9 cellular contexts compared by ENCODE assay signal in the genomic region with DNA sequence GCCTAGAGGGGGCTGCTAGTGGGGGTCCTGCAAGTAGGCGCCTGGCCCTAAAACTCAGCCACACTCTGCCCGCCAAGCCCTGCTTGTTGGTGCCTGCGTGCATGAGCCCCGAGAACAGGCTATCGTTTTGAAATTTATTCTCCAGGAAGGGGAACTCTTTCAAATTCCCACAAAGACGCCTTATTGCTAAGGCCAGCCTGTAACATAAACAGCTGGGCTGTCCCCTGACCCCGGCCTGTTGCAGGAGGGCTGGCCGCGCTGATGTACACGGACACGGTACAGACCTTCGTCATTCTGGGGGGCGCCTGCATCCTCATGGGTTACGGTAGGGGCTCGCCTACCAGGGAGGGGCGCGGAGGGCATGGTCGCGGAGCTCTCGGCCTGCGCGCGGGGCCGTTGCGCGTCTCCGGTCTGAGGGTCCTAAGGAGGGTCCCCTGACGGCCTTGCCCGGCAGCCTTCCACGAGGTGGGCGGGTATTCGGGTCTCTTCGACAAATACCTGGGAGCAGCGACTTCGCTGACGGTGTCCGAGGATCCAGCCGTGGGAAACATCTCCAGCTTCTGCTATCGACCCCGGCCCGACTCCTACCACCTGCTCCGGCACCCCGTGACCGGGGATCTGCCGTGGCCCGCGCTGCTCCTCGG. TPM values are rescaled to one million over a fixed set of nuclear protein-coding genes. Genes with fewer than 3 reads are reported as not detected.
DNase-seq lines count a peak whose midpoint lies in the region; FAIRE-seq and TF ChIP-seq lines count a peak whose summit lies in the region.
"Had no signal": no experiment of that assay in that cellular context is flagged by ENCODE, and none has a peak within 500 bp of the region (broad histone marks: within the 10 kb centered on the region; RNA-seq: fewer than 3 reads in every experiment).

No MANE protein-coding gene starts in this region.

- no peaks in the 10 kb centered on the region for H3K27me3 Mint-ChIP-seq in activated naive CD4-positive, alpha-beta T cell treated with anti-CD3 and anti-CD28 coated beads, Interleukin-2, amount 50 U/mL, for 24 hours

- H3K4me3 ChIP-seq in bronchial epithelial cell (ENCODE audit: low read depth, low read length) (peak overlapping the region; percentile 54), mononuclear cell (ENCODE audit: low read length) (peak overlapping the region; percentile 45)

- peaks cover 4% of the 10 kb centered on the region for H3K36me3 ChIP-seq in bronchial epithelial cell (ENCODE audit: control insufficient read depth, insufficient read depth, low read length)

- peaks cover 2% of the 10 kb centered on the region for H3K27me3 ChIP-seq in bronchial epithelial cell (ENCODE audit: control insufficient read depth, insufficient read depth, low read length)
- no peaks in the 10 kb centered on the region for H3K27me3 ChIP-seq in mononuclear cell (ENCODE audit: insufficient read depth, low read length)

- H3K9me3 ChIP-seq in mononuclear cell (ENCODE audit: low read depth, low read length) = no peaks in the 10 kb centered on the region

- DNase-seq in activated naive CD4-positive, alpha-beta T cell (lab: John Stamatoyannopoulos, UW) = no peak
- DNase-seq in bronchial epithelial cell (ENCODE audit: low read depth) (no peak), EL (no peak), GM20000 (ENCODE audit: low spot score) (no peak), KBM-7 (no peak), SKM-1 (lab: John Stamatoyannopoulos, UW; ENCODE audit: unreplicated experiment) (no peak)

- in situ Hi-C loops in KBM-7 (cut with MboI; ENCODE audit: low pct_unique_long_range_greater_than_20kb, low sequenced_read_pairs) = no loop called here

- H3K4me1 Mint-ChIP-seq in activated naive CD4-positive, alpha-beta T cell treated with anti-CD3 and anti-CD28 coated beads, Interleukin-2, amount 50 U/mL, for 24 hours = peaks cover 13% of the 10 kb centered on the region

- no peak for TF ChIP-seq CTCF in bronchial epithelial cell (IDR thresholded peaks at IDR 0.05; ENCODE audit: insufficient read depth, low read length, severe bottlenecking)
- no peak for TF ChIP-seq CTCF in GM20000 (IDR thresholded peaks at IDR 0.05; ENCODE audit: extremely low read depth, missing control alignments)

- H3K36me3 Mint-ChIP-seq in activated naive CD4-positive, alpha-beta T cell treated with anti-CD3 and anti-CD28 coated beads, Interleukin-2, amount 50 U/mL, for 24 hours = no peaks in the 10 kb centered on the region

- no peak overlapping the region for H3K27ac Mint-ChIP-seq in activated naive CD4-positive, alpha-beta T cell treated with anti-CD3 and anti-CD28 coated beads, Interleukin-2, amount 50 U/mL, for 24 hours

- peaks cover 20% of the 10 kb centered on the region for H3K4me1 ChIP-seq in mononuclear cell (ENCODE audit: insufficient read depth, low read length)

- peak overlapping the region; percentile 90 for H3K4me3 Mint-ChIP-seq in activated naive CD4-positive, alpha-beta T cell treated with anti-CD3 and anti-CD28 coated beads, Interleukin-2, amount 50 U/mL, for 24 hours

- H3K9me3 Mint-ChIP-seq in activated naive CD4-positive, alpha-beta T cell treated with anti-CD3 and anti-CD28 coated beads, Interleukin-2, amount 50 U/mL, for 24 hours = no peaks in the 10 kb centered on the region

- no peak for FAIRE-seq in bronchial epithelial cell (lab: Jason Lieb, UNC)
- FAIRE-seq: G401.6 had no signal

RNA-seq across cellular contexts. Expression of gene SLC5A2, which starts 4.3 kb away (rescaled TPM):
- total RNA-seq in bronchial epithelial cell = under 0.01 TPM in 1 of 2 replicates, not detected in the other
- 0.42 TPM for total RNA-seq in mononuclear cell

RNA-seq across cellular contexts. Expression of gene TGFB1I1, which starts 15.2 kb away (rescaled TPM):
- 1.6 and 2.8 TPM in 2 replicates for total RNA-seq in bronchial epithelial cell
- total RNA-seq in mononuclear cell = 1.4 TPM

RNA-seq across cellular contexts. Expression of gene RUSF1, which starts 21.0 kb away (rescaled TPM):
- 26.9 TPM in 2 replicates for total RNA-seq in bronchial epithelial cell
- total RNA-seq in mononuclear cell = 25.0 TPM

RNA-seq across cellular contexts. Expression of gene ARMC5, which starts 27.9 kb away (rescaled TPM):
- 4.2 and 8.4 TPM in 2 replicates for total RNA-seq in bronchial epithelial cell
- 9.2 TPM for total RNA-seq in mononuclear cell

RNA-seq across cellular contexts. Expression of gene AHSP, which starts 40.5 kb away (rescaled TPM):
- total RNA-seq in bronchial epithelial cell = not detected in 2 replicates
- 0.52 TPM for total RNA-seq in mononuclear cell
